In genomic region chr20:31811796-31812728, GRCh38 we compare ENCODE assay signal across 1 cellular context.
TF ChIP-seq lines count a peak whose summit lies in the region.

No MANE protein-coding gene starts in this region.

TF ChIP-seq in endothelial cell of umbilical vein, 7 proteins besides CTCF, POLR2A, EP300 and RAD21:
- TF ChIP-seq, protein P1, sequence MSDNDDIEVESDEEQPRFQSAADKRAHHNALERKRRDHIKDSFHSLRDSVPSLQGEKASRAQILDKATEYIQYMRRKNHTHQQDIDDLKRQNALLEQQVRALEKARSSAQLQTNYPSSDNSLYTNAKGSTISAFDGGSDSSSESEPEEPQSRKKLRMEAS (IDR thresholded peaks at IDR 0.05; ENCODE audit: insufficient read depth, insufficient read length) = no peak
- TF ChIP-seq JUN (IDR thresholded peaks at IDR 0.05; ENCODE audit: borderline replicate concordance, insufficient read depth, insufficient read length, low read depth) (peak; percentile 54), FOS (IDR thresholded peaks at IDR 0.05; ENCODE audit: borderline replicate concordance, insufficient read depth, low read length) (no peak), GATA2 (IDR thresholded peaks at IDR 0.05; ENCODE audit: insufficient read depth, insufficient read length, low read depth, low read length) (no peak), MYC (IDR thresholded peaks at IDR 0.05; ENCODE audit: low read depth, low read length) (no peak), EZH2 (IDR thresholded peaks at IDR 0.05; ENCODE audit: borderline replicate concordance, low read depth, low read length, severe bottlenecking) (no peak), POLR2AphosphoS5 (IDR thresholded peaks at IDR 0.05; ENCODE audit: insufficient read depth, low read depth, low read length) (no peak)
